Comparison of ENCODE assay signal across 9 cellular contexts in genomic region chr17:67565068-67565467, GRCh38.
"Had no signal": no experiment of that assay in that cellular context is flagged by ENCODE, and none has a peak within 500 bp of the region (broad histone marks: within the 10 kb centered on the region; RNA-seq: fewer than 3 reads in every experiment).

No MANE protein-coding gene starts in this region.

- H3K4me2 ChIP-seq: GM23338, KMS-11 had no signal

- ATAC-seq: GM23338 had no signal

- H3K4me3 ChIP-seq: GM23338 had no signal

- DNase-seq: H9, HCEC 1CT, HFFc6, KBM-7 had no signal

- FAIRE-seq: H1, H54, HTR-8/SVneo had no signal

- H3K9ac ChIP-seq: KMS-11 had no signal

- H2AFZ ChIP-seq: GM23338 had no signal

- H3K27ac ChIP-seq: KMS-11 had no signal
